ENCODE assay signal across 9 cellular contexts in genomic region chr2:45653125-45653524, GRCh38. TPM values are rescaled to one million over a fixed set of nuclear protein-coding genes. Genes with fewer than 3 reads are reported as not detected.
DNase-seq lines count a peak whose midpoint lies in the region; ATAC-seq and TF ChIP-seq lines count a peak whose summit lies in the region.
"Had no signal": no experiment of that assay in that cellular context is flagged by ENCODE, and none has a peak within 500 bp of the region (broad histone marks: within the 10 kb centered on the region; RNA-seq: fewer than 3 reads in every experiment).

No MANE protein-coding gene starts in this region.

- no peak for DNase-seq in fibroblast of the aortic adventitia (ENCODE audit: low read depth)
- no peak for DNase-seq in Ammon's horn (ENCODE audit: low spot score)
- no peak for DNase-seq in RPMI8226
- DNase-seq: NCI-H1417 treated with DMSO at 0.1 percent for 48 hours had no signal

- TF ChIP-seq CTCF in GM12875 (IDR thresholded peaks at IDR 0.05; ENCODE audit: borderline replicate concordance, insufficient read depth, low read depth, low read length) = no peak
- no peak for TF ChIP-seq CTCF in WI38 (IDR thresholded peaks at IDR 0.05; ENCODE audit: low read depth, low read length)
- no peak for TF ChIP-seq CTCF in fibroblast of the aortic adventitia (IDR thresholded peaks at IDR 0.05; ENCODE audit: insufficient read depth, low read length)

- H3K4me3 ChIP-seq in GM12875 (ENCODE audit: low read depth, low read length) (peak overlapping the region; percentile 79), WI38 (ENCODE audit: low read depth, low read length) (peak overlapping the region; percentile 80), fibroblast of the aortic adventitia (ENCODE audit: low read depth, low read length) (peak overlapping the region; percentile 89), skin epidermis (peak overlapping the region in 6 of 7 experiments; percentile 68 to 94 (median 78))
- H3K4me3 ChIP-seq: SK-N-MC had no signal

- ATAC-seq in HG02870 (IDR thresholded peaks at IDR 0.05; ENCODE audit: unreplicated experiment) = no peak

- H3K27ac ChIP-seq in skin epidermis = peak overlapping the region in 2 of 21 experiments; percentile 94 to 95
- H3K27ac ChIP-seq: SK-N-MC had no signal

RNA-seq across cellular contexts. Expression of gene PRKCE, which starts 1.6 kb away (rescaled TPM):
- 12.5 and 17.9 TPM in 2 replicates for total RNA-seq in fibroblast of the aortic adventitia (ENCODE audit: low replicate concordance)

RNA-seq across cellular contexts. Expression of gene SRBD1, which starts 42.1 kb away (rescaled TPM):
- total RNA-seq in fibroblast of the aortic adventitia (ENCODE audit: low replicate concordance) = 15.7 and 22.4 TPM in 2 replicates
